ENCODE assay signal across 22 cellular contexts in genomic region chr7:18363751-18364402, GRCh38.
DNase-seq lines count a peak whose midpoint lies in the region; ATAC-seq and TF ChIP-seq lines count a peak whose summit lies in the region.
"Had no signal": no experiment of that assay in that cellular context is flagged by ENCODE, and none has a peak within 500 bp of the region (broad histone marks: within the 10 kb centered on the region; RNA-seq: fewer than 3 reads in every experiment).

No MANE protein-coding gene starts in this region.

- ATAC-seq in naive B cell (ENCODE audit: low read depth in 2 of 2) (no peak), GM21717 (IDR thresholded peaks at IDR 0.05; ENCODE audit: unreplicated experiment) (no peak)
- ATAC-seq: A549; CD8-positive, alpha-beta T cell; GM12878 had no signal

- H3K4me1 ChIP-seq in PC-9 (replicated peaks; ENCODE audit: insufficient read depth) (no peaks in the 10 kb centered on the region), smooth muscle cell (ENCODE audit: low read depth) (no peaks in the 10 kb centered on the region)
- H3K4me1 ChIP-seq: A549, BLaER1 had no signal

- peaks cover 7% of the 10 kb centered on the region in 2 donors for H3K36me3 Mint-ChIP-seq in naive B cell
- H3K36me3 Mint-ChIP-seq: CD8-positive, alpha-beta T cell had no signal

- H3K27me3 Mint-ChIP-seq in naive B cell = no peaks in the 10 kb centered on the region

- DNase-seq in NCI-H82 (lab: John Stamatoyannopoulos, UW) (peak; percentile 6), NCI-H82 treated with DMSO at 0.1 percent for 48 hours (lab: John Stamatoyannopoulos, UW; ENCODE audit: unreplicated experiment) (no peak), PC-9 (no peak), naive B cell (no peak), smooth muscle cell (lab: John Stamatoyannopoulos, UW; ENCODE audit: unreplicated experiment) (no peak), NCI-H774 (lab: John Stamatoyannopoulos, UW) (no peak), globus pallidus (ENCODE audit: low spot score) (no peak)
- DNase-seq: AML-193; Calu3; CD8-positive, alpha-beta T cell; DMS 273 treated with DMSO at 0.1 percent for 48 hours; DMS53; DND-41; EL; GM23248; H7 had no signal

- no peaks in the 10 kb centered on the region for H3K9me3 Mint-ChIP-seq in naive B cell
- H3K9me3 Mint-ChIP-seq: CD14-positive monocyte; CD8-positive, alpha-beta T cell had no signal

- H3K79me2 ChIP-seq in PC-9 (ENCODE audit: low read depth) (no peaks in the 10 kb centered on the region), smooth muscle cell (ENCODE audit: low read depth) (no peaks in the 10 kb centered on the region)

- no peak overlapping the region for H3K9ac ChIP-seq in smooth muscle cell (ENCODE audit: low read depth)
- H3K9ac ChIP-seq: BLaER1, GM23248 had no signal

- H2AFZ ChIP-seq in PC-9 = peak overlapping the region; percentile 36; the same call in 1 of the 2 replicates
- H2AFZ ChIP-seq in smooth muscle cell (ENCODE audit: low read depth) = peak overlapping the region; percentile 44
- H2AFZ ChIP-seq: GM23248 had no signal

- BruUV-seq in PC-9 (replicated peaks; lab: Mats Ljungman, UMichigan) = no TSS peak

- H3K36me3 ChIP-seq in PC-9 (ENCODE audit: low read depth) = no peaks in the 10 kb centered on the region
- no peaks in the 10 kb centered on the region for H3K36me3 ChIP-seq in smooth muscle cell (ENCODE audit: low read depth)
- H3K36me3 ChIP-seq: BLaER1 had no signal

- H3K9me2 ChIP-seq in PC-9 (ENCODE audit: insufficient read depth) = no peaks in the 10 kb centered on the region

- no peak for TF ChIP-seq CTCF in PC-9 (conservative IDR thresholded peaks at IDR 0.05)
- no peak for TF ChIP-seq CTCF in smooth muscle cell (IDR thresholded peaks at IDR 0.05; ENCODE audit: borderline replicate concordance, insufficient read depth, poor library complexity, severe bottlenecking)

- H3K27me3 ChIP-seq in PC-9 (ENCODE audit: insufficient read depth, low read depth) (no peaks in the 10 kb centered on the region), smooth muscle cell (ENCODE audit: low read depth) (no peaks in the 10 kb centered on the region)
- H3K27me3 ChIP-seq: BLaER1 had no signal

- WGBS in smooth muscle cell (ENCODE audit: low lambda C conversion rate) = 72% methylated on average over 4 of the region's 4 CpGs

- H3K4me3 Mint-ChIP-seq in naive B cell = no peak overlapping the region
- H3K4me3 Mint-ChIP-seq: CD14-positive monocyte; CD8-positive, alpha-beta T cell had no signal

- CTCF ChIA-PET in PC-9 (lab: Charles Lee) = interaction anchor here (0.8 kb wide), 1 partner anchor 13 kb away, joined by 3 read pairs; no protein-coding TSS in a partner anchor

- no peaks in the 10 kb centered on the region for H3K9me3 ChIP-seq in PC-9 (ENCODE audit: insufficient read depth, low read depth)
- no peaks in the 10 kb centered on the region for H3K9me3 ChIP-seq in smooth muscle cell (replicated peaks; ENCODE audit: low read depth)
- H3K9me3 ChIP-seq: A549, BLaER1 had no signal

- intact Hi-C loops in PC-9 (cut with micrococcal nuclease; ENCODE audit: unreplicated experiment) = no loop called here

- H3K4me3 ChIP-seq in PC-9 (no peak overlapping the region), smooth muscle cell (no peak overlapping the region)
- H3K4me3 ChIP-seq: A549, BLaER1, GM12878, GM23248 had no signal

- H3K4me1 Mint-ChIP-seq in naive B cell = peaks cover 13 to 34% (median 25%) of the 10 kb centered on the region in 3 donors
- H3K4me1 Mint-ChIP-seq: CD14-positive monocyte had no signal

- no peak overlapping the region for H3K4me2 ChIP-seq in PC-9
- no peak overlapping the region for H3K4me2 ChIP-seq in smooth muscle cell
- H3K4me2 ChIP-seq: A549, BLaER1 had no signal

- POLR2A ChIA-PET in PC-9 (lab: Charles Lee; ENCODE audit: unreplicated experiment) = no interaction called here

- H3F3A ChIP-seq in PC-9 (ENCODE audit: insufficient read depth, low read depth) (no peaks in the 10 kb centered on the region), smooth muscle cell (ENCODE audit: low read depth) (no peaks in the 10 kb centered on the region)

- H4K20me1 ChIP-seq in PC-9 (ENCODE audit: insufficient read depth) = no peaks in the 10 kb centered on the region
- H4K20me1 ChIP-seq in smooth muscle cell (ENCODE audit: low read depth) = no peaks in the 10 kb centered on the region
- H4K20me1 ChIP-seq: BLaER1 had no signal

- no peak overlapping the region for H3K27ac ChIP-seq in PC-9
- H3K27ac ChIP-seq in smooth muscle cell (ENCODE audit: low read depth) = no peak overlapping the region
- H3K27ac ChIP-seq: 22Rv1, A549, BLaER1, GM23248 had no signal

- peak overlapping the region in 4 of 6 donors; percentile 12 to 77 (median 27) for H3K27ac Mint-ChIP-seq in naive B cell
- H3K27ac Mint-ChIP-seq: CD8-positive, alpha-beta T cell had no signal
